8 cellular contexts compared by ENCODE assay signal in genomic region chr14:102314242-102315011, GRCh38. TPM values are rescaled to one million over a fixed set of nuclear protein-coding genes. Genes with fewer than 3 reads are reported as not detected.
A peak's percentile ranks its signal among the peaks of the same experiment; 100 is the strongest.
DNase-seq lines count a peak whose midpoint lies in the region; ATAC-seq lines count a peak whose summit lies in the region.

No MANE protein-coding gene starts in this region.

- H3K4me1 Mint-ChIP-seq in CD4-positive, CD25-positive, alpha-beta regulatory T cell, result peaks cover 12 to 53% (median 31%) of the 10 kb centered on the region in 4 donors

- peaks cover 5% of the 10 kb centered on the region for H3K36me3 Mint-ChIP-seq in CD4-positive, CD25-positive, alpha-beta regulatory T cell

- peak overlapping the region; percentile 25 for H3K9ac ChIP-seq in mucosa of stomach (ENCODE audit: low read length)

- H3K36me3 ChIP-seq in CD4-positive, CD25-positive, alpha-beta regulatory T cell (ENCODE audit: control insufficient read depth, insufficient read depth, low read length), result no peaks in the 10 kb centered on the region
- no peaks in the 10 kb centered on the region for H3K36me3 ChIP-seq in esophagus (ENCODE audit: control insufficient read depth in 2 of 2, insufficient read depth in 2 of 2, low read length in 1 of 2)
- H3K36me3 ChIP-seq in mucosa of stomach (ENCODE audit: control insufficient read depth, insufficient read depth, low read length), result no peaks in the 10 kb centered on the region

- H3K27me3 ChIP-seq in CD4-positive, CD25-positive, alpha-beta regulatory T cell (ENCODE audit: control insufficient read depth, insufficient read depth, low read length), result no peaks in the 10 kb centered on the region
- H3K27me3 ChIP-seq in esophagus (ENCODE audit: control insufficient read depth in 1 of 2, insufficient read depth in 2 of 2, low read length in 2 of 2) (no peaks in the 10 kb centered on the region), mucosa of stomach (ENCODE audit: control insufficient read depth, insufficient read depth, low read length) (no peaks in the 10 kb centered on the region)

- peaks cover 0 to 4% (median 0%) of the 10 kb centered on the region in 7 donors for H3K9me3 Mint-ChIP-seq in CD4-positive, CD25-positive, alpha-beta regulatory T cell

- peak; percentile 70 to 85 (median 80) for DNase-seq in CD4-positive, CD25-positive, alpha-beta regulatory T cell
- DNase-seq in HK-2 (ENCODE audit: unreplicated experiment) (peak; percentile 82), NOMO-1 treated with dmso at 0.1 percent for 144 hours (lab: John Stamatoyannopoulos, UW; ENCODE audit: unreplicated experiment) (peak; percentile 87), activated T-cell treated with anti-CD3 and anti-CD28 coated beads for 24 hours (ENCODE audit: low read depth) (peak; percentile 69)
- peak; percentile 66 for DNase-seq in stimulated activated CD8-positive, alpha-beta memory T cell treated with anti-CD3 and anti-CD28 coated beads, Interleukin-4, amount 100 ng/mL, for 24 hours (ENCODE audit: low read depth)

- ATAC-seq in CD4-positive, CD25-positive, alpha-beta regulatory T cell (ENCODE audit: low read depth in 2 of 2), result peak; percentile 74 to 78
- peak; percentile 52 for ATAC-seq in GM19395 (IDR thresholded peaks at IDR 0.05; ENCODE audit: unreplicated experiment)

- peak overlapping the region; percentile 39 to 93 (median 76) for H3K27ac Mint-ChIP-seq in CD4-positive, CD25-positive, alpha-beta regulatory T cell

- peak overlapping the region; percentile 92 for H3K4me3 ChIP-seq in CD4-positive, CD25-positive, alpha-beta regulatory T cell (ENCODE audit: low read depth, low read length)
- H3K4me3 ChIP-seq in esophagus (ENCODE audit: low read depth in 1 of 2, low read length in 2 of 2), result peak overlapping the region; percentile 42 to 53
- peak overlapping the region; percentile 42 for H3K4me3 ChIP-seq in mucosa of stomach (ENCODE audit: low read length)

- no peaks in the 10 kb centered on the region for H3K9me3 ChIP-seq in CD4-positive, CD25-positive, alpha-beta regulatory T cell (ENCODE audit: control insufficient read depth in 2 of 2, low read length in 2 of 2)
- H3K9me3 ChIP-seq in esophagus (ENCODE audit: control insufficient read depth in 2 of 2, insufficient read depth in 1 of 2, low read depth in 1 of 2, low read length in 1 of 2) (no peaks in the 10 kb centered on the region), mucosa of stomach (ENCODE audit: control insufficient read depth, low read length) (no peaks in the 10 kb centered on the region)

- H3K4me1 ChIP-seq in CD4-positive, CD25-positive, alpha-beta regulatory T cell (ENCODE audit: control insufficient read depth, insufficient read depth, low read length, poor library complexity, severe bottlenecking), result peaks cover 42% of the 10 kb centered on the region
- peaks cover 3 to 9% of the 10 kb centered on the region in 2 donors for H3K4me1 ChIP-seq in esophagus (ENCODE audit: control insufficient read depth in 2 of 2, insufficient read depth in 2 of 2, low read length in 1 of 2)
- peaks cover 27% of the 10 kb centered on the region for H3K4me1 ChIP-seq in mucosa of stomach (ENCODE audit: control insufficient read depth, insufficient read depth, low read length)

- H3K4me3 Mint-ChIP-seq in CD4-positive, CD25-positive, alpha-beta regulatory T cell, result peak overlapping the region; percentile 85 to 94 (median 88)

- H3K27me3 Mint-ChIP-seq in CD4-positive, CD25-positive, alpha-beta regulatory T cell, result peaks cover 27% of the 10 kb centered on the region

- peak overlapping the region; percentile 51 for H3K27ac ChIP-seq in CD4-positive, CD25-positive, alpha-beta regulatory T cell (ENCODE audit: insufficient read depth, low read length, poor library complexity, severe bottlenecking)
- H3K27ac ChIP-seq in esophagus (ENCODE audit: low read depth in 2 of 2, low read length in 1 of 2), result no peak overlapping the region

- 7% methylated on average over 52 of the region's 52 CpGs for WGBS in esophagus, 2 donors

RNA-seq across cellular contexts. Expression of gene ZNF839, which starts 5.1 kb away (rescaled TPM):
- total RNA-seq in CD4-positive, CD25-positive, alpha-beta regulatory T cell, result 15.3 TPM
- polyA plus RNA-seq in CD4-positive, CD25-positive, alpha-beta regulatory T cell, result 1 to 10 TPM; 3.1 to 7.8 (median 4.2) TPM
- 1 to 10 TPM; 5.5 to 10.0 TPM for polyA plus RNA-seq in esophagus

RNA-seq across cellular contexts. Expression of gene MOK, which starts 9.5 kb away (rescaled TPM):
- total RNA-seq in CD4-positive, CD25-positive, alpha-beta regulatory T cell, result 1.0 TPM
- polyA plus RNA-seq in CD4-positive, CD25-positive, alpha-beta regulatory T cell, result 1 to 10 TPM in 1 of 4 donors, under 1 TPM in 2, not detected in 1; 0.73 to 1.4 (median 0.89) TPM
- 1 to 10 TPM; 7.2 to 8.3 TPM for polyA plus RNA-seq in esophagus

RNA-seq across cellular contexts. Expression of gene CINP, which starts 48.3 kb away (rescaled TPM):
- total RNA-seq in CD4-positive, CD25-positive, alpha-beta regulatory T cell, result 21.5 TPM
- 10 to 100 TPM; 33.3 to 57.0 (median 42.8) TPM for polyA plus RNA-seq in CD4-positive, CD25-positive, alpha-beta regulatory T cell
- 10 to 100 TPM; 29.2 to 43.4 TPM for polyA plus RNA-seq in esophagus

RNA-seq across cellular contexts. Expression of gene TECPR2, which starts 48.3 kb away (rescaled TPM):
- 12.7 TPM for total RNA-seq in CD4-positive, CD25-positive, alpha-beta regulatory T cell
- 1 to 10 TPM; 2.4 to 2.9 (median 2.7) TPM for polyA plus RNA-seq in CD4-positive, CD25-positive, alpha-beta regulatory T cell
- polyA plus RNA-seq in esophagus, result 1 to 10 TPM; 3.3 to 3.8 TPM

Comparison
In these comparisons a context has a peak if more than half of its experiments do, and no peak if none do; other contexts are left out.
1. H3K4me3 ChIP-seq: peak in every context shown above with its lines; median percentile 92 in CD4-positive, CD25-positive, alpha-beta regulatory T cell; 48 in esophagus; 42 in mucosa of stomach.